8 cellular contexts compared by ENCODE assay signal in genomic region chr3:170614214-170614966, GRCh38. TPM values are rescaled to one million over a fixed set of nuclear protein-coding genes. Genes with fewer than 3 reads are reported as not detected.
DNase-seq lines count a peak whose midpoint lies in the region; ATAC-seq lines count a peak whose summit lies in the region.

No MANE protein-coding gene starts in this region.

- no peaks in the 10 kb centered on the region for H3K9me2 ChIP-seq in GM23248 (ENCODE audit: insufficient read depth)

- DNase-seq in GM23248 (peak; percentile 96), RKO (ENCODE audit: low spot score) (peak; percentile 92), fibroblast of peridontal ligament (ENCODE audit: extremely low read depth) (peak; percentile 88), pulmonary artery endothelial cell (ENCODE audit: low read depth, low spot score) (peak; percentile 63), NCI-H2029 treated with DMSO at 0.1 percent for 48 hours (lab: John Stamatoyannopoulos, UW) (no peak)
- no peak for DNase-seq in stimulated activated CD4-positive, alpha-beta T cell treated with anti-CD3 and anti-CD28 coated beads, Interleukin-2, amount 100 ng/mL, for 24 hours

- no peak overlapping the region for H3K4me3 ChIP-seq in GM23248

- peaks cover 8% of the 10 kb centered on the region for H3F3A ChIP-seq in GM23248 (ENCODE audit: insufficient read depth)

- H3K4me1 ChIP-seq in GM23248 (ENCODE audit: insufficient read depth), result peaks cover 7% of the 10 kb centered on the region

- no peaks in the 10 kb centered on the region for H3K36me3 ChIP-seq in GM23248 (ENCODE audit: low read depth)

- H4K20me1 ChIP-seq in GM23248 (ENCODE audit: insufficient read depth), result no peaks in the 10 kb centered on the region

- no peaks in the 10 kb centered on the region for H3K79me2 ChIP-seq in GM23248 (ENCODE audit: insufficient read depth)

- in situ Hi-C loops in GM23248 (cut with MboI), result no loop called here

- H2AFZ ChIP-seq in GM23248, result no peak overlapping the region

- H3K27me3 ChIP-seq in GM23248 (replicated peaks; ENCODE audit: insufficient read depth), result no peaks in the 10 kb centered on the region

- H3K4me2 ChIP-seq in GM23248 (ENCODE audit: unreplicated experiment), result peak overlapping the region; percentile 25

- H3K27ac ChIP-seq in GM23248, result no peak overlapping the region

- H3K9me3 ChIP-seq in GM23248 (ENCODE audit: low read depth), result no peaks in the 10 kb centered on the region

- 2 to 3% methylated on average over 5 of the region's 5 CpGs for WGBS in GM23248 (ENCODE audit: low coverage in 1 of 2, low lambda C conversion rate in 2 of 2, missing lambda C conversion rate in 2 of 2), 2 experiments

- ATAC-seq in GM21576 (IDR thresholded peaks at IDR 0.05; ENCODE audit: unreplicated experiment) (no peak), HG02678 (IDR thresholded peaks at IDR 0.05; ENCODE audit: unreplicated experiment) (no peak)

- no peak overlapping the region for H3K9ac ChIP-seq in GM23248

RNA-seq across cellular contexts. Expression of gene SLC7A14, which starts 28.5 kb away (rescaled TPM):
- total RNA-seq in GM23248 (2014; rRNA removed; shearing (Covaris generic)), result under 0.01 TPM in 1 of 2 replicates, not detected in the other
- 0.05 and 0.06 TPM in 2 replicates for polyA plus RNA-seq in GM23248 (2016; fragmentation: Nextera tagmentation; extraction: Ambion mirVana)
- total RNA-seq in pulmonary artery endothelial cell, result 3.0 and 11.8 TPM in 2 replicates

Comparison
In these comparisons a context has a peak if more than half of its experiments do, and no peak if none do; other contexts are left out.
1. DNase-seq: peak in GM23248 (single experiment), RKO (single experiment), fibroblast of peridontal ligament (single experiment) and pulmonary artery endothelial cell (single experiment); none in stimulated activated CD4-positive, alpha-beta T cell treated with anti-CD3 and anti-CD28 coated beads, Interleukin-2, amount 100 ng/mL, for 24 hours (0 of 2) and NCI-H2029 treated with DMSO at 0.1 percent for 48 hours (single experiment).